31 cellular contexts compared by ENCODE assay signal in the genomic region with DNA sequence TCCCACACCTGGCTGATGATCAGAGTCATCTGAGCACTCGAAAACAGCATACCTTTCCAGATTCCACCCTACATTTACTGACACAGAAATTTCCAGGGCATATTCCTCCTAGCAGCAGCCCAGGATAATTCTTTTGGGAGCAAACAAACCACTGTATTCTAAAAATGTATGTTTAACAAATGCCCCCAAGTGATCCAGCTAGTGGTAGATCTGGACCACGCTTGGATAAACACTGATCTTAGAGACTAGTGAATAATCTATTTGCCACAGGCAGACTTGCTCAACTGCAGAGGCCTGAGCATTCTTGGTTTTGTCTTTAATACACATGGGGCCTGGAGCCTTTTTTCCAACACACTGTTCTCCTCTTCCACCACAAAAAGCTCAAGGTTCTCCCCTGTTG.
DNase-seq lines count a peak whose midpoint lies in the region; ATAC-seq, FAIRE-seq and TF ChIP-seq lines count a peak whose summit lies in the region.
"Had no signal": no experiment of that assay in that cellular context is flagged by ENCODE, and none has a peak within 500 bp of the region (broad histone marks: within the 10 kb centered on the region; RNA-seq: fewer than 3 reads in every experiment).

No MANE protein-coding gene starts in this region.

- H3K4ac ChIP-seq in IMR-90 (ENCODE audit: low read depth, low read length), result no peak overlapping the region
- H3K4ac ChIP-seq in mesenchymal stem cell (ENCODE audit: low read depth in 1 of 2, low read length in 2 of 2), result no peak overlapping the region

- H3K9ac ChIP-seq in IMR-90 (ENCODE audit: low read depth, low read length) (no peak overlapping the region), mesenchymal stem cell (ENCODE audit: low read length) (no peak overlapping the region)

- peaks cover 36 to 68% of the 10 kb centered on the region in 2 experiments for H3K79me1 ChIP-seq in IMR-90 (ENCODE audit: low read depth in 1 of 2, low read length in 2 of 2)
- peaks cover 6% of the 10 kb centered on the region for H3K79me1 ChIP-seq in mesenchymal stem cell (replicated peaks; ENCODE audit: low read length, poor library complexity, severe bottlenecking)

- DNase-seq in A549 (ENCODE audit: low read depth in 1 of 2, low spot score in 1 of 2), result no peak
- peak; percentile 74 for DNase-seq in IMR-90
- DNase-seq in astrocyte of the hippocampus (ENCODE audit: low read depth, low spot score), result peak; percentile 42
- peak; percentile 71 for DNase-seq in mesenchymal stem cell
- DNase-seq in activated CD4-positive, alpha-beta memory T cell treated with anti-CD3 and anti-CD28 coated beads, Interleukin-2, amount 10 ng/mL, durations not matched to agents 7 days and 5 days, result no peak
- DNase-seq in activated CD8-positive, alpha-beta memory T cell treated with anti-CD3 and anti-CD28 coated beads, Interleukin-2, amount 50 U/mL, for 4 hours, result no peak
- DNase-seq in dermis blood vessel endothelial cell, result no peak
- no peak for DNase-seq in activated naive CD4-positive, alpha-beta T cell treated with Interleukin-2 at 50 U/mL for 16 hours
- DNase-seq: 8988T; activated CD4-positive, alpha-beta T cell treated with anti-CD3 and anti-CD28 coated beads, Interleukin-2, amount 50 U/mL, for 48 hours; activated CD4-positive, CD25-positive, alpha-beta regulatory T cell; anterior cingulate cortex; CD8-positive, alpha-beta T cell; cortex of kidney; DMS153; glutamatergic neuron; H7; islet precursor cell; KG1; midbrain; natural killer cell; NCI-H1436; NCI-H510A; retina; spleen; stimulated activated CD4-positive, alpha-beta T cell treated with anti-CD3 and anti-CD28 coated beads, Interleukin-2, amount 100 ng/mL, for 48 hours had no signal

- H3K9me3 Mint-ChIP-seq in activated CD4-positive, alpha-beta memory T cell treated with anti-CD3 and anti-CD28 coated beads, Interleukin-2, amount 10 ng/mL, durations not matched to agents 7 days and 5 days, result no peaks in the 10 kb centered on the region
- H3K9me3 Mint-ChIP-seq: activated naive CD4-positive, alpha-beta T cell treated with anti-CD3 and anti-CD28 coated beads, Interleukin-2, amount 50 U/mL, for 24 hours; activated T-helper 17 cell treated with anti-CD3 and anti-CD28 coated beads, Interleukin-2, amount 50 U/mL, for 72 hours; CD8-positive, alpha-beta T cell; natural killer cell had no signal

- no TSS peak for BruUV-seq in IMR-90 (replicated peaks; lab: Mats Ljungman, UMichigan)

- no peaks in the 10 kb centered on the region for H3K9me3 ChIP-seq in A549
- no peaks in the 10 kb centered on the region for H3K9me3 ChIP-seq in IMR-90 (ENCODE audit: control insufficient read depth, insufficient read depth, low read length)
- no peaks in the 10 kb centered on the region for H3K9me3 ChIP-seq in mesenchymal stem cell (ENCODE audit: control insufficient read depth, low read length)
- H3K9me3 ChIP-seq: spleen, tibial nerve had no signal

- H4K91ac ChIP-seq in IMR-90 (ENCODE audit: insufficient read depth, low read depth, low read length) (no peak overlapping the region), mesenchymal stem cell (ENCODE audit: low read length) (no peak overlapping the region)

- H2BK15ac ChIP-seq in IMR-90 (ENCODE audit: low read depth, low read length) (no peak overlapping the region), mesenchymal stem cell (ENCODE audit: low read depth, poor library complexity, severe bottlenecking) (no peak overlapping the region)

- POLR2A ChIA-PET in A549 (lab: Yijun Ruan, JAX) (interaction anchor here (0.7 to 1.9 kb wide), 3 partner anchors 12 to 94 kb away, joined by 5 to 7 read pairs (median 6); partner anchors contain the start of gene WWTR1), IMR-90 (lab: Charles Lee; ENCODE audit: unreplicated experiment) (no interaction called here)
- POLR2A ChIA-PET in activated CD4-positive, alpha-beta memory T cell treated with anti-CD3 and anti-CD28 coated beads, Interleukin-2, amount 10 ng/mL, durations not matched to agents 7 days and 5 days (lab: Charles Lee), result no interaction called here

- no peaks in the 10 kb centered on the region for H3K4me1 Mint-ChIP-seq in activated CD4-positive, alpha-beta memory T cell treated with anti-CD3 and anti-CD28 coated beads, Interleukin-2, amount 10 ng/mL, durations not matched to agents 7 days and 5 days
- H3K4me1 Mint-ChIP-seq: activated naive CD4-positive, alpha-beta T cell treated with anti-CD3 and anti-CD28 coated beads, Interleukin-2, amount 50 U/mL, for 24 hours; activated T-helper 17 cell treated with anti-CD3 and anti-CD28 coated beads, Interleukin-2, amount 50 U/mL, for 72 hours; B cell; natural killer cell had no signal

- TF ChIP-seq EP300 in A549 (IDR thresholded peaks at IDR 0.05), result no peak

- TF ChIP-seq CTCF in A549 (IDR thresholded peaks at IDR 0.05) (no peak), IMR-90 (conservative IDR thresholded peaks at IDR 0.05; ENCODE audit: low read depth, low read length) (no peak)

- H3K27ac Mint-ChIP-seq in activated CD4-positive, alpha-beta memory T cell treated with anti-CD3 and anti-CD28 coated beads, Interleukin-2, amount 10 ng/mL, durations not matched to agents 7 days and 5 days, result no peak overlapping the region
- H3K27ac Mint-ChIP-seq: activated naive CD4-positive, alpha-beta T cell treated with anti-CD3 and anti-CD28 coated beads, Interleukin-2, amount 50 U/mL, for 24 hours; activated T-helper 17 cell treated with anti-CD3 and anti-CD28 coated beads, Interleukin-2, amount 50 U/mL, for 72 hours; B cell; CD8-positive, alpha-beta T cell; natural killer cell had no signal

- H4K8ac ChIP-seq in IMR-90 (ENCODE audit: low read depth in 2 of 2, low read length in 2 of 2) (no peak overlapping the region), mesenchymal stem cell (ENCODE audit: low read length) (no peak overlapping the region)

- no peak overlapping the region for H2BK12ac ChIP-seq in mesenchymal stem cell (ENCODE audit: low read length in 2 of 2)

- H3K36me3 ChIP-seq in IMR-90 (ENCODE audit: control insufficient read depth, insufficient read depth, low read length) (no peaks in the 10 kb centered on the region; the same call in 1 of the 2 replicates), mesenchymal stem cell (ENCODE audit: control insufficient read depth in 1 of 2, insufficient read depth in 2 of 2, low read depth in 1 of 2, low read length in 2 of 2) (peaks cover 7 to 32% of the 10 kb centered on the region in 2 experiments)
- H3K36me3 ChIP-seq: spleen, tibial nerve had no signal

- FAIRE-seq in A549 (lab: Jason Lieb, UNC), result no peak
- FAIRE-seq: G401.6 had no signal

- H3K27ac ChIP-seq in A549 (peak overlapping the region; percentile 21 to 37; a peak in 3 of 6 replicates), IMR-90 (ENCODE audit: insufficient read depth, low read length) (no peak overlapping the region), mesenchymal stem cell (ENCODE audit: low read length, poor library complexity, severe bottlenecking) (peak overlapping the region; percentile 26)
- H3K27ac ChIP-seq: spleen had no signal

- no peak overlapping the region for H2AK5ac ChIP-seq in IMR-90 (ENCODE audit: low read depth, low read length)
- H2AK5ac ChIP-seq in mesenchymal stem cell (ENCODE audit: low read length, severe bottlenecking), result no peak overlapping the region

- H3K36me3 Mint-ChIP-seq in activated CD4-positive, alpha-beta memory T cell treated with anti-CD3 and anti-CD28 coated beads, Interleukin-2, amount 10 ng/mL, durations not matched to agents 7 days and 5 days (ENCODE audit: low read depth), result no peaks in the 10 kb centered on the region
- H3K36me3 Mint-ChIP-seq: activated naive CD4-positive, alpha-beta T cell treated with anti-CD3 and anti-CD28 coated beads, Interleukin-2, amount 50 U/mL, for 24 hours; CD8-positive, alpha-beta T cell; natural killer cell had no signal

- H3K23ac ChIP-seq in IMR-90 (ENCODE audit: low read depth, low read length) (no peak overlapping the region), mesenchymal stem cell (ENCODE audit: low read length in 2 of 2) (no peak overlapping the region)

- TF ChIP-seq POLR2A in A549 (IDR thresholded peaks at IDR 0.05; ENCODE audit: low read length), result no peak
- no peak for TF ChIP-seq POLR2A in IMR-90 (IDR thresholded peaks at IDR 0.05; ENCODE audit: low read depth, low read length)

- CTCF ChIA-PET in A549 (lab: Yijun Ruan, JAX), result interaction anchor here (0.7 to 1.4 kb wide), 5 partner anchors 8 to 203 kb away, joined by 3 to 5 read pairs (median 3); no protein-coding TSS in a partner anchor
- CTCF ChIA-PET in IMR-90 (lab: Yijun Ruan, JAX), result interaction anchor here (0.6 kb wide), 1 partner anchor 34 kb away, joined by 3 read pairs; no protein-coding TSS in a partner anchor
- CTCF ChIA-PET in activated CD4-positive, alpha-beta memory T cell treated with anti-CD3 and anti-CD28 coated beads, Interleukin-2, amount 10 ng/mL, durations not matched to agents 7 days and 5 days (lab: Charles Lee), result no interaction called here

- no peak overlapping the region for H4K5ac ChIP-seq in IMR-90 (ENCODE audit: low read depth, low read length)

- peaks cover 8% of the 10 kb centered on the region; the same call in 1 of the 2 replicates for H3K9me1 ChIP-seq in IMR-90 (ENCODE audit: insufficient read depth, low read length)

- no peak overlapping the region for H2AFZ ChIP-seq in IMR-90 (replicated peaks; ENCODE audit: low read length, poor library complexity)
- H2AFZ ChIP-seq in mesenchymal stem cell (ENCODE audit: low read depth, low read length), result no peak overlapping the region

- H3K14ac ChIP-seq in IMR-90 (replicated peaks; ENCODE audit: low read depth, low read length) (no peak overlapping the region), mesenchymal stem cell (ENCODE audit: low read length in 2 of 2) (no peak overlapping the region)

- no peak overlapping the region for H2AK9ac ChIP-seq in IMR-90 (replicated peaks; ENCODE audit: low read depth, low read length, poor library complexity)

- dilution Hi-C loops in IMR-90 (cut with HindIII; ENCODE audit: low sequenced_read_pairs, unreplicated experiment), result no loop called here

- WGBS in A549 (ENCODE audit: missing lambda C conversion rate), result 84% methylated on average over 2 of the region's 2 CpGs
- WGBS in IMR-90 (ENCODE audit: extremely low coverage in 2 of 2, insufficient read length in 1 of 2), 2 experiments, result no CpG with 5 or more reads among the region's 2 CpGs
- 84% methylated on average over 2 of the region's 2 CpGs for WGBS in mesenchymal stem cell

- TF ChIP-seq RAD21 in A549 (conservative IDR thresholded peaks at IDR 0.05 in 1 of 2, IDR thresholded peaks at IDR 0.05 in 1 of 2), result no peak
- TF ChIP-seq RAD21 in IMR-90 (IDR thresholded peaks at IDR 0.05; ENCODE audit: low read length), result no peak

- no peak overlapping the region for H3K4me3 Mint-ChIP-seq in activated CD4-positive, alpha-beta memory T cell treated with anti-CD3 and anti-CD28 coated beads, Interleukin-2, amount 10 ng/mL, durations not matched to agents 7 days and 5 days
- H3K4me3 Mint-ChIP-seq: activated naive CD4-positive, alpha-beta T cell treated with anti-CD3 and anti-CD28 coated beads, Interleukin-2, amount 50 U/mL, for 24 hours; activated T-helper 17 cell treated with anti-CD3 and anti-CD28 coated beads, Interleukin-2, amount 50 U/mL, for 72 hours; B cell; CD8-positive, alpha-beta T cell; natural killer cell had no signal

- H3K27me3 Mint-ChIP-seq in activated CD4-positive, alpha-beta memory T cell treated with anti-CD3 and anti-CD28 coated beads, Interleukin-2, amount 10 ng/mL, durations not matched to agents 7 days and 5 days, result peaks cover 16% of the 10 kb centered on the region
- H3K27me3 Mint-ChIP-seq: B cell had no signal

- no peak overlapping the region for H3K56ac ChIP-seq in IMR-90 (ENCODE audit: extremely low read depth, insufficient read depth, low read length)

- H3K18ac ChIP-seq in IMR-90 (ENCODE audit: low read depth, low read length), result peak overlapping the region; percentile 4; the same call in 1 of the 2 replicates
- peak overlapping the region in 1 of 2 experiments; percentile 4 for H3K18ac ChIP-seq in mesenchymal stem cell (ENCODE audit: low read depth in 1 of 2, low read length in 2 of 2)

- H2BK5ac ChIP-seq in IMR-90 (ENCODE audit: low read depth, low read length, poor library complexity, severe bottlenecking), result peak overlapping the region; percentile 62
- no peak overlapping the region for H2BK5ac ChIP-seq in mesenchymal stem cell (ENCODE audit: low read depth, low read length, poor library complexity, severe bottlenecking)

- H2BK20ac ChIP-seq in IMR-90 (ENCODE audit: low read depth, low read length), result no peak overlapping the region

- H3K4me3 ChIP-seq in A549, result no peak overlapping the region
- H3K4me3 ChIP-seq in IMR-90 (ENCODE audit: insufficient read depth, low read depth, low read length), result no peak overlapping the region
- H3K4me3 ChIP-seq in mesenchymal stem cell (ENCODE audit: insufficient read depth in 1 of 2, low read depth in 1 of 2, low read length in 2 of 2), result no peak overlapping the region
- H3K4me3 ChIP-seq: spleen, tibial nerve had no signal

- no peak for ATAC-seq in A549
- ATAC-seq in IMR-90 (ENCODE audit: low read depth), result peak; percentile 76
- ATAC-seq: activated T-helper 17 cell treated with anti-CD3 and anti-CD28 coated beads, Interleukin-2, amount 50 U/mL, for 72 hours; CD8-positive, alpha-beta T cell; natural killer cell had no signal

- H2BK120ac ChIP-seq in IMR-90 (ENCODE audit: low read depth, low read length) (no peak overlapping the region), mesenchymal stem cell (ENCODE audit: low read depth, low read length) (no peak overlapping the region)

- peaks cover 65% of the 10 kb centered on the region for H3K4me1 ChIP-seq in A549
- H3K4me1 ChIP-seq in IMR-90 (ENCODE audit: control insufficient read depth, insufficient read depth, low read length), result peaks cover 16% of the 10 kb centered on the region
- peaks cover 8% of the 10 kb centered on the region for H3K4me1 ChIP-seq in mesenchymal stem cell (ENCODE audit: control insufficient read depth, insufficient read depth, low read depth, low read length)

- in situ Hi-C loops in IMR-90 (cut with MboI; ENCODE audit: low sequenced_read_pairs), result no loop called here

- intact Hi-C loops in IMR-90 (cut with micrococcal nuclease), result no loop called here

- H3K27me3 ChIP-seq in IMR-90 (ENCODE audit: control insufficient read depth, insufficient read depth, low read length), result no peaks in the 10 kb centered on the region
- no peaks in the 10 kb centered on the region for H3K27me3 ChIP-seq in mesenchymal stem cell (ENCODE audit: control insufficient read depth in 1 of 2, insufficient read depth in 1 of 2, low read length in 2 of 2)
- H3K27me3 ChIP-seq: spleen, tibial nerve had no signal

- H3K4me2 ChIP-seq in A549, result no peak overlapping the region
- H3K4me2 ChIP-seq in IMR-90 (ENCODE audit: low read depth, low read length), result no peak overlapping the region
- H3K4me2 ChIP-seq in mesenchymal stem cell (ENCODE audit: low read length, poor library complexity, severe bottlenecking), result no peak overlapping the region

- peaks cover 18% of the 10 kb centered on the region for H4K20me1 ChIP-seq in IMR-90 (ENCODE audit: insufficient read depth, low read length)

Comparison
In these comparisons a context has a peak if more than half of its experiments do, and no peak if none do; other contexts are left out.
1. DNase-seq: peak in IMR-90 (single experiment), astrocyte of the hippocampus (single experiment) and mesenchymal stem cell (single experiment); none in A549 (0 of 2), activated CD4-positive, alpha-beta memory T cell treated with anti-CD3 and anti-CD28 coated beads, Interleukin-2, amount 10 ng/mL, durations not matched to agents 7 days and 5 days (single experiment), activated CD8-positive, alpha-beta memory T cell treated with anti-CD3 and anti-CD28 coated beads, Interleukin-2, amount 50 U/mL, for 4 hours (single experiment), dermis blood vessel endothelial cell (single experiment) and activated naive CD4-positive, alpha-beta T cell treated with Interleukin-2 at 50 U/mL for 16 hours (single experiment).